ENCODE assay signal across 20 cellular contexts in genomic region chr5:173693670-173694069, GRCh38.
DNase-seq lines count a peak whose midpoint lies in the region; FAIRE-seq and TF ChIP-seq lines count a peak whose summit lies in the region.
"Had no signal": no experiment of that assay in that cellular context is flagged by ENCODE, and none has a peak within 500 bp of the region (broad histone marks: within the 10 kb centered on the region; RNA-seq: fewer than 3 reads in every experiment).

No MANE protein-coding gene starts in this region.

- H3K4me3 ChIP-seq in colonic mucosa (no peak overlapping the region), liver (ENCODE audit: low read depth in 1 of 3, low read length in 3 of 3) (no peak overlapping the region), stomach (no peak overlapping the region), kidney (ENCODE audit: low read length in 2 of 2) (no peak overlapping the region)
- H3K4me3 ChIP-seq: BLaER1 treated with 17β-estradiol and CSF1 and Interleukin-3, amounts not matched to agents 10 nM and 100 nM had no signal

- no peaks in the 10 kb centered on the region for H3K27me3 ChIP-seq in colonic mucosa
- H3K27me3 ChIP-seq in liver (ENCODE audit: control insufficient read depth in 4 of 4, insufficient read depth in 4 of 4, low read length in 3 of 4) = no peaks in the 10 kb centered on the region
- H3K27me3 ChIP-seq in stomach = no peaks in the 10 kb centered on the region
- H3K27me3 ChIP-seq: BLaER1 treated with 17β-estradiol and CSF1 and Interleukin-3, amounts not matched to agents 10 nM and 100 nM had no signal

- TF ChIP-seq CTCF in Calu3 (IDR thresholded peaks at IDR 0.05; ENCODE audit: unreplicated experiment) (no peak), colonic mucosa (IDR thresholded peaks at IDR 0.05) (no peak), liver (IDR thresholded peaks at IDR 0.05; ENCODE audit: low read depth, low read length, missing input control) (no peak), stomach (IDR thresholded peaks at IDR 0.05) (no peak), kidney (IDR thresholded peaks at IDR 0.05; ENCODE audit: borderline replicate concordance, extremely low read depth, insufficient read depth) (no peak)

- no peak overlapping the region for H3K27ac Mint-ChIP-seq in Calu3 (ENCODE audit: unreplicated experiment)
- H3K27ac Mint-ChIP-seq: CD4-positive, alpha-beta T cell had no signal

- no peak overlapping the region for H3K4me3 Mint-ChIP-seq in Calu3 (ENCODE audit: low read depth, unreplicated experiment)
- H3K4me3 Mint-ChIP-seq: CD4-positive, alpha-beta T cell had no signal

- BruUV-seq in Calu3 (replicated peaks; lab: Mats Ljungman, UMichigan) = no TSS peak

- H3K27ac ChIP-seq in colonic mucosa (no peak overlapping the region), liver (ENCODE audit: low read depth in 1 of 2, low read length in 2 of 2) (no peak overlapping the region), stomach (peak overlapping the region in 1 of 5 donors; percentile 15), kidney (ENCODE audit: low read depth in 2 of 2, low read length in 2 of 2) (no peak overlapping the region)
- H3K27ac ChIP-seq: BLaER1 treated with 17β-estradiol and CSF1 and Interleukin-3, amounts not matched to agents 10 nM and 100 nM had no signal

- DNase-seq in Calu3 = peak; percentile 22
- peak; percentile 80 for DNase-seq in colonic mucosa
- DNase-seq in stomach = peak; percentile 55
- DNase-seq in kidney = no peak
- no peak for DNase-seq in AG08395 (ENCODE audit: low spot score)
- DNase-seq in cardiac septum (ENCODE audit: low spot score) = no peak
- DNase-seq: 8988T; CD4-positive, alpha-beta T cell; GOT3; HCEC 1CT; Karpas-422; NCI-H1092; NCI-H1436; NCI-H187; NCI-H524 treated with DMSO at 0.1 percent for 48 hours; NCI-H774; PC-3 had no signal

- TF ChIP-seq EP300 in stomach (IDR thresholded peaks at IDR 0.05) = no peak

- peaks cover 5% of the 10 kb centered on the region for H3K9me3 Mint-ChIP-seq in Calu3 (ENCODE audit: low read depth, unreplicated experiment)
- H3K9me3 Mint-ChIP-seq: CD4-positive, alpha-beta T cell had no signal

- 49% methylated on average over 5 of the region's 5 CpGs for WGBS in liver
- 43 to 59% (median 48%) methylated on average over 4 to 5 of the region's 5 CpGs for WGBS in stomach, 5 donors

- no peaks in the 10 kb centered on the region for H3K4me1 ChIP-seq in colonic mucosa
- peaks cover 2 to 19% (median 10%) of the 10 kb centered on the region in 4 donors for H3K4me1 ChIP-seq in liver (ENCODE audit: control insufficient read depth in 4 of 4, insufficient read depth in 4 of 4, low read length in 3 of 4)
- peaks cover 1 to 22% (median 14%) of the 10 kb centered on the region in 4 donors for H3K4me1 ChIP-seq in stomach
- H3K4me1 ChIP-seq in kidney (ENCODE audit: control insufficient read depth in 1 of 2, insufficient read depth in 1 of 2, low read depth in 1 of 2, low read length in 2 of 2) = peaks cover 5 to 12% of the 10 kb centered on the region in 2 donors

- no peaks in the 10 kb centered on the region for H3K27me3 Mint-ChIP-seq in Calu3 (ENCODE audit: unreplicated experiment)
- H3K27me3 Mint-ChIP-seq: CD4-positive, alpha-beta T cell had no signal

- intact Hi-C loops in Calu3 (cut with micrococcal nuclease; ENCODE audit: unreplicated experiment) = no loop called here
- intact Hi-C loops in colonic mucosa (cut with DNase I) = no loop called here
- intact Hi-C loops in stomach (cut with DNase I; ENCODE audit: low total_unique reads) = no loop called here
- intact Hi-C loops in kidney (cut with DNase I) = no loop called here
- intact Hi-C loops in cardiac septum (cut with DNase I) = no loop called here

- no peak for TF ChIP-seq POLR2A in stomach (IDR thresholded peaks at IDR 0.05)

- H3K9ac ChIP-seq in colonic mucosa (ENCODE audit: low read depth in 2 of 2, low read length in 2 of 2) (no peak overlapping the region), liver (ENCODE audit: low read depth in 1 of 2, low read length in 2 of 2) (no peak overlapping the region), kidney (ENCODE audit: low read length in 2 of 2) (no peak overlapping the region)
- H3K9ac ChIP-seq: BLaER1 treated with 17β-estradiol and CSF1 and Interleukin-3, amounts not matched to agents 10 nM and 100 nM; SK-N-SH had no signal

- peaks cover 25% of the 10 kb centered on the region for H3K4me1 Mint-ChIP-seq in Calu3 (ENCODE audit: low read depth, unreplicated experiment)

- CTCF ChIA-PET in Calu3 (lab: Charles Lee) = no interaction called here

- FAIRE-seq in kidney (lab: Jason Lieb, UNC) = no peak

- no peaks in the 10 kb centered on the region for H3K36me3 Mint-ChIP-seq in Calu3 (ENCODE audit: insufficient read depth, unreplicated experiment)

- H3K36me3 ChIP-seq in colonic mucosa (no peaks in the 10 kb centered on the region), liver (ENCODE audit: control insufficient read depth in 4 of 4, insufficient read depth in 3 of 4, low read depth in 1 of 4, low read length in 3 of 4) (no peaks in the 10 kb centered on the region), stomach (no peaks in the 10 kb centered on the region), kidney (ENCODE audit: control insufficient read depth in 1 of 2, insufficient read depth in 2 of 2, low read length in 2 of 2) (no peaks in the 10 kb centered on the region)
- H3K36me3 ChIP-seq: BLaER1 treated with 17β-estradiol and CSF1 and Interleukin-3, amounts not matched to agents 10 nM and 100 nM had no signal

- peak in 1 of 2 donors; percentile 24 for TF ChIP-seq RAD21 in liver (IDR thresholded peaks at IDR 0.05)

- H3K9me3 ChIP-seq in colonic mucosa (no peaks in the 10 kb centered on the region), liver (ENCODE audit: control insufficient read depth in 4 of 4, low read length in 3 of 4) (no peaks in the 10 kb centered on the region), stomach (peaks cover 0 to 3% (median 0%) of the 10 kb centered on the region in 4 donors), kidney (ENCODE audit: control insufficient read depth in 1 of 2, low read length in 2 of 2) (peaks cover 0 to 2% of the 10 kb centered on the region in 2 donors)
- H3K9me3 ChIP-seq: BLaER1 treated with 17β-estradiol and CSF1 and Interleukin-3, amounts not matched to agents 10 nM and 100 nM; SK-N-SH had no signal

TF ChIP-seq in liver, 16 proteins besides CTCF, POLR2A, EP300 and RAD21:
- TF ChIP-seq RXRA (IDR thresholded peaks at IDR 0.05) (no peak), NR2F2 (IDR thresholded peaks at IDR 0.05) (no peak), HNF4A (conservative IDR thresholded peaks at IDR 0.05) (peak; percentile 59 to 60)

Comparison
In these comparisons a context has a peak if more than half of its experiments do, and no peak if none do; other contexts are left out.
1. DNase-seq: peak in Calu3 (single experiment), colonic mucosa (single experiment) and stomach (single experiment); none in kidney (single experiment), AG08395 (single experiment) and cardiac septum (single experiment).